Comparison of ENCODE assay signal across 27 cellular contexts in genomic region chr5:143738415-143739401, GRCh38.
DNase-seq lines count a peak whose midpoint lies in the region; ATAC-seq, FAIRE-seq and TF ChIP-seq lines count a peak whose summit lies in the region.
"Had no signal": no experiment of that assay in that cellular context is flagged by ENCODE, and none has a peak within 500 bp of the region (broad histone marks: within the 10 kb centered on the region; RNA-seq: fewer than 3 reads in every experiment).

No MANE protein-coding gene starts in this region.

- H3K4me3 ChIP-seq in kidney epithelial cell (ENCODE audit: low read depth, low read length), result no peak overlapping the region
- H3K4me3 ChIP-seq: body of pancreas, GM23248, left ventricle myocardium inferior, ovary, SK-N-MC had no signal

- peak; percentile 31 for FAIRE-seq in GM12891 (lab: Jason Lieb, UNC)
- FAIRE-seq: D721Med, endothelial cell of umbilical vein had no signal

- TF ChIP-seq CTCF in kidney epithelial cell (IDR thresholded peaks at IDR 0.05; ENCODE audit: insufficient read depth, low read length, poor library complexity, severe bottlenecking) (no peak), WTC11 (IDR thresholded peaks at IDR 0.05) (no peak), mesothelial cell of epicardium (IDR thresholded peaks at IDR 0.05; ENCODE audit: unreplicated experiment) (no peak)

- POLR2A ChIA-PET in WTC11 (lab: Charles Lee), result no interaction called here

- DNase-seq in ACHN (peak; percentile 7), GM12891 (ENCODE audit: insufficient read length, low spot score) (no peak), HuH-7 (ENCODE audit: low spot score) (peak; percentile 5), kidney epithelial cell (ENCODE audit: low read depth) (peak; percentile 12), WTC11 (ENCODE audit: low spot score) (no peak), mesothelial cell of epicardium (ENCODE audit: low spot score in 2 of 2, unreplicated experiment in 2 of 2) (no peak), NCI-H2196 (lab: John Stamatoyannopoulos, UW; ENCODE audit: unreplicated experiment) (no peak), germinal center (ENCODE audit: low spot score) (no peak)
- DNase-seq: activated CD8-positive, alpha-beta memory T cell treated with anti-CD3 and anti-CD28 coated beads for 24 hours; activated T-cell treated with anti-CD3 and anti-CD28 coated beads, Interleukin-2, amount 50 U/mL, for 24 hours; body of pancreas; head of caudate nucleus; HFFc6; left ventricle myocardium inferior; NCI-H1436 treated with DMSO at 0.1 percent for 48 hours; NCI-H2171; NCI-H526 treated with DMSO at 0.1 percent for 48 hours; ovary; stimulated activated CD4-positive, alpha-beta T cell treated with anti-CD3 and anti-CD28 coated beads, Interleukin-4, amount 100 ng/mL, for 1 hour had no signal

- no peak overlapping the region for H3K4me3 Mint-ChIP-seq in WTC11
- H3K4me3 Mint-ChIP-seq in mesothelial cell of epicardium, result no peak overlapping the region
- H3K4me3 Mint-ChIP-seq: activated T-cell treated with anti-CD3 and anti-CD28 coated beads, Interleukin-2, amount 50 U/mL, for 24 hours; CD14-positive monocyte; HFFc6; nephron; stimulated activated memory B cell treated with anti-CD40 and anti-IgM and Interleukin-4, amounts not matched to agents 10 μg/mL and 1 μg/mL and 100 μg/mL, for 72 hours; T-helper 1 cell treated with Interleukin-12 subunit alpha and Interleukin-12 subunit beta and Interleukin-4 antibody, amounts not matched to agents 30 μg/mL and 1 μg/mL, for 36 hours had no signal

- peaks cover 24% of the 10 kb centered on the region for H3K4me1 Mint-ChIP-seq in WTC11
- no peaks in the 10 kb centered on the region for H3K4me1 Mint-ChIP-seq in mesothelial cell of epicardium
- H3K4me1 Mint-ChIP-seq: nephron had no signal

- H3K27ac Mint-ChIP-seq in WTC11, result no peak overlapping the region
- H3K27ac Mint-ChIP-seq in mesothelial cell of epicardium, result no peak overlapping the region
- H3K27ac Mint-ChIP-seq: activated T-cell treated with anti-CD3 and anti-CD28 coated beads, Interleukin-2, amount 50 U/mL, for 24 hours; CD14-positive monocyte; HFFc6; stimulated activated memory B cell treated with anti-CD40 and anti-IgM and Interleukin-4, amounts not matched to agents 10 μg/mL and 1 μg/mL and 100 μg/mL, for 72 hours; T-helper 1 cell treated with Interleukin-12 subunit alpha and Interleukin-12 subunit beta and Interleukin-4 antibody, amounts not matched to agents 30 μg/mL and 1 μg/mL, for 36 hours had no signal

- H3K27me3 ChIP-seq in kidney epithelial cell (ENCODE audit: control insufficient read depth, insufficient read depth, low read length), result no peaks in the 10 kb centered on the region
- H3K27me3 ChIP-seq: body of pancreas, ovary had no signal

- H3K27me3 Mint-ChIP-seq in WTC11 (ENCODE audit: low read depth), result no peaks in the 10 kb centered on the region; the same call in 1 of the 2 replicates
- peaks cover 16% of the 10 kb centered on the region for H3K27me3 Mint-ChIP-seq in mesothelial cell of epicardium (ENCODE audit: low read depth)
- H3K27me3 Mint-ChIP-seq: stimulated activated memory B cell treated with anti-CD40 and anti-IgM and Interleukin-4, amounts not matched to agents 10 μg/mL and 1 μg/mL and 100 μg/mL, for 72 hours had no signal

- CTCF ChIA-PET in WTC11 (lab: Charles Lee), result no interaction called here

- TF ChIP-seq POLR2A in GM12891 (IDR thresholded peaks at IDR 0.05; ENCODE audit: low read depth, low read length), result no peak

- in situ Hi-C loops in ACHN (cut with HindIII; ENCODE audit: low pct_ligation_motif_present, low pct_unique_long_range_greater_than_20kb, low sequenced_read_pairs), result no loop called here

- ATAC-seq in WTC11, result no peak
- ATAC-seq: body of pancreas; stimulated activated memory B cell treated with anti-CD40 and anti-IgM and Interleukin-4, amounts not matched to agents 10 μg/mL and 1 μg/mL and 100 μg/mL, for 72 hours had no signal

- H3K36me3 ChIP-seq in kidney epithelial cell (ENCODE audit: control insufficient read depth, insufficient read depth, low read length), result no peaks in the 10 kb centered on the region
- H3K36me3 ChIP-seq: left ventricle myocardium inferior, ovary had no signal

- H3K36me3 Mint-ChIP-seq in WTC11, result no peaks in the 10 kb centered on the region
- H3K36me3 Mint-ChIP-seq in mesothelial cell of epicardium, result no peaks in the 10 kb centered on the region
- H3K36me3 Mint-ChIP-seq: CD14-positive monocyte; stimulated activated memory B cell treated with anti-CD40 and anti-IgM and Interleukin-4, amounts not matched to agents 10 μg/mL and 1 μg/mL and 100 μg/mL, for 72 hours had no signal

- H3K9me3 Mint-ChIP-seq in WTC11 (0 out of 2 replicates have a peak, but pooled peaks cover 5% of the 10 kb centered on the region), mesothelial cell of epicardium (no peaks in the 10 kb centered on the region)
- H3K9me3 Mint-ChIP-seq: activated T-cell treated with anti-CD3 and anti-CD28 coated beads, Interleukin-2, amount 50 U/mL, for 24 hours; HFFc6; nephron; stimulated activated memory B cell treated with anti-CD40 and anti-IgM and Interleukin-4, amounts not matched to agents 10 μg/mL and 1 μg/mL and 100 μg/mL, for 72 hours; T-helper 1 cell treated with Interleukin-12 subunit alpha and Interleukin-12 subunit beta and Interleukin-4 antibody, amounts not matched to agents 30 μg/mL and 1 μg/mL, for 36 hours had no signal

TF ChIP-seq in GM12891, 5 proteins besides CTCF, POLR2A, EP300 and RAD21:
- TF ChIP-seq TAF1 (IDR thresholded peaks at IDR 0.05; ENCODE audit: low read depth, low read length), result no peak
- no peak for TF ChIP-seq POLR2AphosphoS5 (IDR thresholded peaks at IDR 0.05; ENCODE audit: low read depth, low read length)
- TF ChIP-seq SPI1 (IDR thresholded peaks at IDR 0.05; ENCODE audit: low read depth, low read length), result no peak
- no peak for TF ChIP-seq POU2F2 (IDR thresholded peaks at IDR 0.05; ENCODE audit: low read depth, low read length)
- TF ChIP-seq PAX5 (IDR thresholded peaks at IDR 0.05; ENCODE audit: insufficient read depth, low read length, severe bottlenecking), result peak; percentile 11

TF ChIP-seq in WTC11, 78 proteins besides CTCF, POLR2A, EP300 and RAD21:
- no peak for TF ChIP-seq NR1H2 (CRISPR knock-in tag; IDR thresholded peaks at IDR 0.05)
- no peak for TF ChIP-seq NFE2L1 (CRISPR knock-in tag; IDR thresholded peaks at IDR 0.05)
- TF ChIP-seq ARID4B (CRISPR knock-in tag; IDR thresholded peaks at IDR 0.05; ENCODE audit: borderline replicate concordance), result no peak
- TF ChIP-seq ATF2 (CRISPR knock-in tag; IDR thresholded peaks at IDR 0.05; ENCODE audit: borderline replicate concordance, low read depth), result no peak
- TF ChIP-seq TP53 (CRISPR knock-in tag; IDR thresholded peaks at IDR 0.05), result no peak
- no peak for TF ChIP-seq ZNF232 (CRISPR knock-in tag; IDR thresholded peaks at IDR 0.05)
- TF ChIP-seq USF2 (CRISPR knock-in tag; IDR thresholded peaks at IDR 0.05), result no peak
- TF ChIP-seq NR2C2 (CRISPR knock-in tag; IDR thresholded peaks at IDR 0.05), result no peak

Comparison
In these comparisons a context has a peak if more than half of its experiments do, and no peak if none do; other contexts are left out.
1. DNase-seq: peak in ACHN (single experiment), HuH-7 (single experiment) and kidney epithelial cell (single experiment); none in GM12891 (single experiment), WTC11 (single experiment), mesothelial cell of epicardium (0 of 2), NCI-H2196 (single experiment) and germinal center (single experiment).